Comparison of ENCODE assay signal across 9 cellular contexts in genomic region chr3:134375542-134376384, GRCh38. TPM values are rescaled to one million over a fixed set of nuclear protein-coding genes. Genes with fewer than 3 reads are reported as not detected.
DNase-seq lines count a peak whose midpoint lies in the region; ATAC-seq and TF ChIP-seq lines count a peak whose summit lies in the region.
"Had no signal": no experiment of that assay in that cellular context is flagged by ENCODE, and none has a peak within 500 bp of the region (broad histone marks: within the 10 kb centered on the region; RNA-seq: fewer than 3 reads in every experiment).

No MANE protein-coding gene starts in this region.

- peaks cover 10% of the 10 kb centered on the region for H3K4me1 Mint-ChIP-seq in CD8-positive, alpha-beta T cell (ENCODE audit: low read depth)

- H2BK12ac ChIP-seq in neuronal stem cell (ENCODE audit: low read length), result no peak overlapping the region

- no peak overlapping the region for H4K91ac ChIP-seq in neuronal stem cell (ENCODE audit: low read depth, low read length, poor library complexity)

- no peak overlapping the region for H3K4ac ChIP-seq in neuronal stem cell (ENCODE audit: low read length)

- no peak overlapping the region for H3K14ac ChIP-seq in neuronal stem cell (ENCODE audit: low read length)

- no peak overlapping the region for H2BK15ac ChIP-seq in neuronal stem cell (ENCODE audit: low read length)

- no peak for TF ChIP-seq POLR2A in gastroesophageal sphincter (IDR thresholded peaks at IDR 0.05)

- H3K79me1 ChIP-seq in neuronal stem cell (ENCODE audit: low read depth, low read length), result peaks cover 6% of the 10 kb centered on the region

- no peak for TF ChIP-seq CTCF in CD8-positive, alpha-beta T cell (IDR thresholded peaks at IDR 0.05)
- no peak for TF ChIP-seq CTCF in gastroesophageal sphincter (IDR thresholded peaks at IDR 0.05)

- 81 to 85% methylated on average over 6 to 7 of the region's 8 CpGs for WGBS in gastroesophageal sphincter (ENCODE audit: low coverage in 1 of 2), 2 donors
- WGBS in neuronal stem cell (ENCODE audit: extremely low coverage in 2 of 2, insufficient read length in 2 of 2, insufficient replicate concordance in 1 of 2), 2 donors, result no CpG with 5 or more reads among the region's 8 CpGs

- intact Hi-C loops in CD8-positive, alpha-beta T cell (cut with DNase I, micrococcal nuclease), result loop anchor here in 1 of 2 experiments (5.0 kb wide), 2 partner anchors 68 to 178 kb away; no protein-coding TSS in a partner anchor

- H2AK5ac ChIP-seq in neuronal stem cell (ENCODE audit: low read depth, low read length), result no peak overlapping the region

- H3K36me3 Mint-ChIP-seq in CD8-positive, alpha-beta T cell, result no peaks in the 10 kb centered on the region

- no peaks in the 10 kb centered on the region for H3K36me3 ChIP-seq in CD8-positive, alpha-beta T cell (ENCODE audit: insufficient read depth, low read length)
- H3K36me3 ChIP-seq in SJSA1 (peaks cover 33% of the 10 kb centered on the region), gastroesophageal sphincter (peaks cover 0 to 14% of the 10 kb centered on the region in 2 donors), neuronal stem cell (replicated peaks in 1 of 2; ENCODE audit: control insufficient read depth in 2 of 2, insufficient read depth in 2 of 2, low read length in 2 of 2) (peaks cover 10 to 19% of the 10 kb centered on the region in 2 donors)
- H3K36me3 ChIP-seq: ovary had no signal

- no peak overlapping the region for H4K8ac ChIP-seq in neuronal stem cell (ENCODE audit: low read depth, low read length)

- H3K9ac ChIP-seq in neuronal stem cell (ENCODE audit: low read depth, low read length, poor library complexity), result no peak overlapping the region

- TF ChIP-seq EP300 in gastroesophageal sphincter (IDR thresholded peaks at IDR 0.05), result no peak

- CTCF ChIA-PET in CD8-positive, alpha-beta T cell (lab: Charles Lee), result interaction anchor here (5.0 kb wide), 1 partner anchor 10 kb away, joined by 20 read pairs; no protein-coding TSS in a partner anchor

- H3K4me1 ChIP-seq in CD8-positive, alpha-beta T cell (ENCODE audit: insufficient read depth, low read length), result peaks cover 6% of the 10 kb centered on the region
- H3K4me1 ChIP-seq in SJSA1 (replicated peaks) (peaks cover 30% of the 10 kb centered on the region), gastroesophageal sphincter (peaks cover 1 to 42% (median 16%) of the 10 kb centered on the region in 3 donors), neuronal stem cell (ENCODE audit: control insufficient read depth in 2 of 2, insufficient read depth in 1 of 2, low read depth in 1 of 2, low read length in 2 of 2) (peaks cover 17 to 33% of the 10 kb centered on the region in 2 donors)

- no peaks in the 10 kb centered on the region for H3K9me3 Mint-ChIP-seq in CD8-positive, alpha-beta T cell

- peak overlapping the region; percentile 45 for H2BK5ac ChIP-seq in neuronal stem cell (ENCODE audit: low read length)

- no peak overlapping the region for H3K4me3 ChIP-seq in CD8-positive, alpha-beta T cell (ENCODE audit: low read depth, low read length)
- H3K4me3 ChIP-seq in SJSA1 (peak overlapping the region; percentile 99; the same call in 1 of the 2 replicates), gastroesophageal sphincter (peak overlapping the region in 1 of 2 donors; percentile 88), neuronal stem cell (ENCODE audit: low read length in 2 of 2) (no peak overlapping the region)

- peak overlapping the region; percentile 99 for H3K18ac ChIP-seq in neuronal stem cell (ENCODE audit: low read length)

- H3K27ac ChIP-seq in CD8-positive, alpha-beta T cell (ENCODE audit: low read depth, low read length), result no peak overlapping the region
- H3K27ac ChIP-seq in SJSA1, result no peak overlapping the region; the same call in 1 of the 2 replicates
- peak overlapping the region in 3 of 4 donors; percentile 99 to 100 (median 99) for H3K27ac ChIP-seq in gastroesophageal sphincter
- no peak overlapping the region for H3K27ac ChIP-seq in neuronal stem cell (replicated peaks; ENCODE audit: low read length)

- no peak for ATAC-seq in CD8-positive, alpha-beta T cell
- ATAC-seq in gastroesophageal sphincter, result no peak
- no peak for ATAC-seq in GM21529 (IDR thresholded peaks at IDR 0.05; ENCODE audit: unreplicated experiment)

- DNase-seq in CD8-positive, alpha-beta T cell, result no peak
- DNase-seq in SJSA1 (ENCODE audit: low read depth in 1 of 2, low spot score in 2 of 2), result peak in 1 of 2 experiments; percentile 9
- no peak for DNase-seq in neuronal stem cell (ENCODE audit: low spot score)
- no peak for DNase-seq in NCI-H1930 (lab: John Stamatoyannopoulos, UW)
- no peak for DNase-seq in ecto neural progenitor cell (ENCODE audit: low spot score)
- no peak for DNase-seq in AML-193 (lab: John Stamatoyannopoulos, UW)

- peaks cover 36% of the 10 kb centered on the region for H3K27me3 Mint-ChIP-seq in CD8-positive, alpha-beta T cell (ENCODE audit: low read depth)

- H3K4me2 ChIP-seq in neuronal stem cell (ENCODE audit: insufficient read depth, low read length, poor library complexity, severe bottlenecking), result peak overlapping the region; percentile 29

- H3K27me3 ChIP-seq in CD8-positive, alpha-beta T cell (ENCODE audit: insufficient read depth, low read length), result peaks cover 7% of the 10 kb centered on the region
- H3K27me3 ChIP-seq in SJSA1 (replicated peaks), result no peaks in the 10 kb centered on the region
- H3K27me3 ChIP-seq in gastroesophageal sphincter, result no peaks in the 10 kb centered on the region
- H3K27me3 ChIP-seq in neuronal stem cell (ENCODE audit: control insufficient read depth in 3 of 3, insufficient read depth in 3 of 3, low read depth in 1 of 3, low read length in 3 of 3), result peaks cover 0 to 28% (median 4%) of the 10 kb centered on the region in 3 experiments
- H3K27me3 ChIP-seq: ovary had no signal

- no peak overlapping the region for H3K27ac Mint-ChIP-seq in CD8-positive, alpha-beta T cell

- H3K9me3 ChIP-seq in CD8-positive, alpha-beta T cell (ENCODE audit: low read length), result no peaks in the 10 kb centered on the region
- H3K9me3 ChIP-seq in SJSA1 (replicated peaks), result peaks cover 3% of the 10 kb centered on the region; the same call in 1 of the 2 replicates
- no peaks in the 10 kb centered on the region for H3K9me3 ChIP-seq in gastroesophageal sphincter
- H3K9me3 ChIP-seq in neuronal stem cell (replicated peaks in 1 of 2; ENCODE audit: control insufficient read depth in 2 of 2, insufficient read depth in 1 of 2, low read depth in 1 of 2, low read length in 2 of 2), result no peaks in the 10 kb centered on the region
- H3K9me3 ChIP-seq: ovary had no signal

- H3K4me3 Mint-ChIP-seq in CD8-positive, alpha-beta T cell, result peak overlapping the region; percentile 81

- H3K23ac ChIP-seq in neuronal stem cell (ENCODE audit: low read depth, low read length, poor library complexity), result no peak overlapping the region

- POLR2A ChIA-PET in CD8-positive, alpha-beta T cell (lab: Charles Lee), result no interaction called here

- H2AFZ ChIP-seq in neuronal stem cell (ENCODE audit: low read length), result peak overlapping the region; percentile 95

- peak overlapping the region; percentile 43 for H2BK120ac ChIP-seq in neuronal stem cell (ENCODE audit: low read depth, low read length)

RNA-seq across cellular contexts. Expression of gene AMOTL2, which starts 1.5 kb away (rescaled TPM):
- total RNA-seq in CD8-positive, alpha-beta T cell, result not detected
- total RNA-seq in SJSA1 (2014; rRNA removed; shearing (Covaris generic)), result 86.3 and 142 TPM in 2 replicates
- total RNA-seq in gastroesophageal sphincter, result 100 to 1,000 TPM in 3 of 4 donors, 10 to 100 TPM in 1; 93.2 to 226 (median 153) TPM
- polyA plus RNA-seq in neuronal stem cell (2013, experiment 1 of 2), result 61.7 TPM
- 60.5 TPM for polyA plus RNA-seq in neuronal stem cell (2013, experiment 2 of 2)

Comparison
In these comparisons a context has a peak if more than half of its experiments do, and no peak if none do; other contexts are left out.
1. H3K27ac ChIP-seq: peak in gastroesophageal sphincter (3 of 4); none in CD8-positive, alpha-beta T cell (single experiment), SJSA1 (single experiment) and neuronal stem cell (single experiment).
2. RNA of gene AMOTL2, which starts 1.5 kb away (total RNA-seq): 93.2 to 226 TPM in gastroesophageal sphincter and 86.3 to 142 TPM in SJSA1; not detected in CD8-positive, alpha-beta T cell; every median in the first group is over 10 times any median in the second.